8 cellular contexts compared by ENCODE assay signal in genomic region chr1:204104331-204105222, GRCh38. TPM values are rescaled to one million over a fixed set of nuclear protein-coding genes. Genes with fewer than 3 reads are reported as not detected.
A peak's percentile ranks its signal among the peaks of the same experiment; 100 is the strongest.
DNase-seq lines count a peak whose midpoint lies in the region; ATAC-seq, FAIRE-seq and TF ChIP-seq lines count a peak whose summit lies in the region.

No MANE protein-coding gene starts in this region.

- no peak for TF ChIP-seq RAD21 in H1 (IDR thresholded peaks at IDR 0.05 in 1 of 2, conservative IDR thresholded peaks at IDR 0.05 in 1 of 2; ENCODE audit: low read depth in 2 of 2, low read length in 2 of 2)

- BruUV-seq in Calu3 (replicated peaks; lab: Mats Ljungman, UMichigan) = no TSS peak
- no TSS peak for BruUV-seq in PC-3 (replicated peaks; lab: Mats Ljungman, UMichigan)

- CTCF ChIA-PET in Calu3 (lab: Charles Lee) (interaction anchor here (0.6 to 1.6 kb wide), 4 partner anchors 23 to 244 kb away, joined by 3 to 7 read pairs (median 4); no protein-coding TSS in a partner anchor), PC-3 (lab: Charles Lee) (interaction anchor here (0.5 to 1.0 kb wide), 3 partner anchors 25 to 234 kb away, joined by 3 to 7 read pairs (median 4); no protein-coding TSS in a partner anchor), H1 (lab: Charles Lee; ENCODE audit: partially characterized antibody) (interaction anchor here (0.7 to 2.3 kb wide), 7 partner anchors 11 to 234 kb away, joined by 3 to 11 read pairs (median 4); no protein-coding TSS in a partner anchor)

- H3K23ac ChIP-seq in H1 (ENCODE audit: insufficient read length) = no peak overlapping the region
- H3K23ac ChIP-seq in neuronal stem cell (ENCODE audit: low read depth, low read length, poor library complexity) = no peak overlapping the region

- POLR2A ChIA-PET in PC-3 (lab: Charles Lee; ENCODE audit: unreplicated experiment) = interaction anchor here (0.7 kb wide), 1 partner anchor 214 kb away, joined by 8 read pairs; no protein-coding TSS in a partner anchor
- POLR2A ChIA-PET in H1 (lab: Charles Lee; ENCODE audit: partially characterized antibody) = interaction anchor here (0.9 to 2.8 kb wide), 5 partner anchors 9 to 109 kb away, joined by 3 to 12 read pairs (median 4); no protein-coding TSS in a partner anchor

- H3K14ac ChIP-seq in H1 (ENCODE audit: insufficient read length) (peak overlapping the region; percentile 32), neuronal stem cell (ENCODE audit: low read length) (no peak overlapping the region)

- H3K9me3 ChIP-seq in PC-3 (ENCODE audit: low read length) (no peaks in the 10 kb centered on the region), H1 (ENCODE audit: insufficient read depth in 2 of 2, low read depth in 1 of 2, low read length in 1 of 2) (no peaks in the 10 kb centered on the region), neuronal stem cell (replicated peaks in 1 of 2; ENCODE audit: control insufficient read depth in 2 of 2, insufficient read depth in 1 of 2, low read depth in 1 of 2, low read length in 2 of 2) (no peaks in the 10 kb centered on the region)

- H3K4ac ChIP-seq in H1 (replicated peaks; ENCODE audit: insufficient read length, low read depth, low read length) = no peak overlapping the region
- no peak overlapping the region for H3K4ac ChIP-seq in neuronal stem cell (ENCODE audit: low read length)

- H2BK120ac ChIP-seq in H1 (replicated peaks; ENCODE audit: low read depth, low read length) (no peak overlapping the region), neuronal stem cell (ENCODE audit: low read depth, low read length) (no peak overlapping the region)

- TF ChIP-seq CTCF in Calu3 (IDR thresholded peaks at IDR 0.05; ENCODE audit: unreplicated experiment) (no peak), PC-3 (conservative IDR thresholded peaks at IDR 0.05; ENCODE audit: low read depth, low read length) (no peak), H1 (IDR thresholded peaks at IDR 0.05; ENCODE audit: control extremely low read depth in 1 of 3, insufficient read depth in 1 of 3, low read depth in 1 of 3, low read length in 3 of 3) (no peak), GM10266 (IDR thresholded peaks at IDR 0.05; ENCODE audit: control insufficient read depth, insufficient read depth, low read depth, missing control alignments) (no peak)

- peak; percentile 60 for DNase-seq in Calu3
- DNase-seq in PC-3 = peak; percentile 96
- no peak for DNase-seq in H1 (ENCODE audit: low read depth in 1 of 2, low spot score in 2 of 2)
- DNase-seq in neuronal stem cell (ENCODE audit: low spot score) = no peak
- DNase-seq in caudate nucleus (lab: John Stamatoyannopoulos, UW) = no peak
- DNase-seq in GM10266 (ENCODE audit: extremely low spot score) = no peak

- H3K56ac ChIP-seq in H1 (replicated peaks; ENCODE audit: insufficient read length, low read depth, low read length) = no peak overlapping the region

- H3K79me1 ChIP-seq in H1 (ENCODE audit: low read depth, low read length) (peaks cover 37% of the 10 kb centered on the region), neuronal stem cell (ENCODE audit: low read depth, low read length) (peaks cover 5% of the 10 kb centered on the region)

- TF ChIP-seq EP300 in H1 (IDR thresholded peaks at IDR 0.05; ENCODE audit: borderline replicate concordance in 1 of 2, low read depth in 2 of 2, low read length in 2 of 2) = no peak

- no peaks in the 10 kb centered on the region for H3K27me3 ChIP-seq in PC-3 (ENCODE audit: low read length)
- H3K27me3 ChIP-seq in H1 (replicated peaks in 1 of 4; ENCODE audit: control insufficient read depth in 3 of 4, extremely low read depth in 1 of 4, insufficient read depth in 3 of 4, low read length in 3 of 4) = no peaks in the 10 kb centered on the region
- H3K27me3 ChIP-seq in neuronal stem cell (ENCODE audit: control insufficient read depth in 3 of 3, insufficient read depth in 3 of 3, low read depth in 1 of 3, low read length in 3 of 3) = peaks cover 0 to 9% (median 0%) of the 10 kb centered on the region in 3 experiments

- no peak for FAIRE-seq in H1 (lab: Jason Lieb, UNC)

- H3K79me2 ChIP-seq in PC-3 (ENCODE audit: low read length) (peaks cover 90% of the 10 kb centered on the region), H1 (ENCODE audit: control insufficient read depth in 1 of 2, insufficient read depth in 2 of 2, low read length in 2 of 2) (peaks cover 26 to 94% of the 10 kb centered on the region in 2 experiments)

- H3K4me1 ChIP-seq in PC-3 (ENCODE audit: insufficient read depth, low read length) = peaks cover 58% of the 10 kb centered on the region
- peaks cover 27 to 55% (median 38%) of the 10 kb centered on the region in 4 experiments for H3K4me1 ChIP-seq in H1 (replicated peaks in 1 of 4; ENCODE audit: control insufficient read depth in 3 of 4, insufficient read depth in 4 of 4, low read length in 3 of 4)
- peaks cover 28 to 29% of the 10 kb centered on the region in 2 donors for H3K4me1 ChIP-seq in neuronal stem cell (ENCODE audit: control insufficient read depth in 2 of 2, insufficient read depth in 1 of 2, low read depth in 1 of 2, low read length in 2 of 2)

- H3K27me3 Mint-ChIP-seq in Calu3 (ENCODE audit: unreplicated experiment) = no peaks in the 10 kb centered on the region

- H2BK15ac ChIP-seq in H1 (ENCODE audit: low read length) = peak overlapping the region; percentile 48; the same call in 1 of the 2 replicates
- no peak overlapping the region for H2BK15ac ChIP-seq in neuronal stem cell (ENCODE audit: low read length)

- TF ChIP-seq POLR2A in H1 (IDR thresholded peaks at IDR 0.05; ENCODE audit: control extremely low read depth in 1 of 2, low read depth in 2 of 2, low read length in 2 of 2) = no peak

- peak overlapping the region; percentile 15 for H4K8ac ChIP-seq in H1 (ENCODE audit: extremely low read depth, insufficient read depth, low read length)
- H4K8ac ChIP-seq in neuronal stem cell (ENCODE audit: low read depth, low read length) = no peak overlapping the region

- H3K9me3 Mint-ChIP-seq in Calu3 (ENCODE audit: low read depth, unreplicated experiment) = no peaks in the 10 kb centered on the region

- 0 out of 2 replicates have a peak overlapping the region, but pooled peaks have one; percentile 50 for H2BK20ac ChIP-seq in H1 (ENCODE audit: low read length)

- H3K4me2 ChIP-seq in PC-3 (ENCODE audit: low read length) = peak overlapping the region; percentile 73
- no peak overlapping the region; a peak in 1 of 4 replicates for H3K4me2 ChIP-seq in H1 (ENCODE audit: insufficient read depth in 1 of 2, low read depth in 2 of 2, low read length in 2 of 2)
- no peak overlapping the region for H3K4me2 ChIP-seq in neuronal stem cell (ENCODE audit: insufficient read depth, low read length, poor library complexity, severe bottlenecking)

- peaks cover 13% of the 10 kb centered on the region for H3K36me3 Mint-ChIP-seq in Calu3 (ENCODE audit: insufficient read depth, unreplicated experiment)

- peak overlapping the region; percentile 14 for H2BK5ac ChIP-seq in H1 (ENCODE audit: low read depth, low read length)
- no peak overlapping the region for H2BK5ac ChIP-seq in neuronal stem cell (ENCODE audit: low read length)

- H3K36me3 ChIP-seq in PC-3 (ENCODE audit: low read depth, low read length) = no peaks in the 10 kb centered on the region
- no peaks in the 10 kb centered on the region for H3K36me3 ChIP-seq in H1 (ENCODE audit: control insufficient read depth in 2 of 4, insufficient read depth in 4 of 4, low read length in 3 of 4)
- peaks cover 0 to 8% of the 10 kb centered on the region in 2 donors for H3K36me3 ChIP-seq in neuronal stem cell (replicated peaks in 1 of 2; ENCODE audit: control insufficient read depth in 2 of 2, insufficient read depth in 2 of 2, low read length in 2 of 2)

- H3K9me2 ChIP-seq in PC-3 (replicated peaks; ENCODE audit: low read length) = no peaks in the 10 kb centered on the region

- H2AK5ac ChIP-seq in H1 (ENCODE audit: low read depth, low read length) = peak overlapping the region; percentile 67; the same call in 1 of the 2 replicates
- H2AK5ac ChIP-seq in neuronal stem cell (ENCODE audit: low read depth, low read length) = peak overlapping the region; percentile 6

- H4K20me1 ChIP-seq in PC-3 (ENCODE audit: low read length) (no peaks in the 10 kb centered on the region), H1 (replicated peaks in 1 of 2; ENCODE audit: control insufficient read depth in 1 of 2, insufficient read depth in 2 of 2, low read length in 2 of 2) (peaks cover 37 to 51% of the 10 kb centered on the region in 2 experiments)

- no peaks in the 10 kb centered on the region; the same call in 1 of the 2 replicates for H3K23me2 ChIP-seq in H1 (ENCODE audit: low read depth, low read length)

- H3K4me3 Mint-ChIP-seq in Calu3 (ENCODE audit: low read depth, unreplicated experiment) = peak overlapping the region; percentile 47

- peak overlapping the region; percentile 36; the same call in 1 of the 2 replicates for H2AFZ ChIP-seq in PC-3 (ENCODE audit: low read length)
- H2AFZ ChIP-seq in H1 (ENCODE audit: low read length) = no peak overlapping the region
- H2AFZ ChIP-seq in neuronal stem cell (ENCODE audit: low read length) = no peak overlapping the region

- H3K27ac ChIP-seq in PC-3 (ENCODE audit: low read length) = peak overlapping the region; percentile 97
- no peak overlapping the region for H3K27ac ChIP-seq in H1 (ENCODE audit: low read depth, low read length)
- no peak overlapping the region for H3K27ac ChIP-seq in neuronal stem cell (replicated peaks; ENCODE audit: low read length)
- no peak overlapping the region for H3K27ac ChIP-seq in caudate nucleus (ENCODE audit: low read depth, low read length)

- H3K4me1 Mint-ChIP-seq in Calu3 (ENCODE audit: low read depth, unreplicated experiment) = peaks cover 54% of the 10 kb centered on the region

- 87% methylated on average over 15 of the region's 15 CpGs; no CpG with 5 or more reads in 1 of the 2 experiments for WGBS in H1 (ENCODE audit: extremely low coverage in 1 of 2, insufficient coverage in 1 of 2, insufficient read length in 1 of 2, insufficient replicate concordance in 2 of 2, low coverage in 1 of 2, low lambda C conversion rate in 2 of 2, missing lambda C conversion rate in 1 of 2), 2 experiments
- WGBS in neuronal stem cell (ENCODE audit: extremely low coverage in 2 of 2, insufficient read length in 2 of 2, insufficient replicate concordance in 1 of 2), 2 donors = no CpG with 5 or more reads among the region's 15 CpGs

- H3K27ac Mint-ChIP-seq in Calu3 (ENCODE audit: unreplicated experiment) = peak overlapping the region; percentile 82

- no peak overlapping the region for H4K5ac ChIP-seq in H1 (ENCODE audit: insufficient read length, low read depth, low read length)

- H4K91ac ChIP-seq in H1 (replicated peaks; ENCODE audit: insufficient read length, low read length) (peak overlapping the region; percentile 32), neuronal stem cell (ENCODE audit: low read depth, low read length, poor library complexity) (no peak overlapping the region)

- 0 out of 2 replicates have a peak overlapping the region, but pooled peaks have one; percentile 77 for H2BK12ac ChIP-seq in H1 (ENCODE audit: low read depth, low read length)
- no peak overlapping the region for H2BK12ac ChIP-seq in neuronal stem cell (ENCODE audit: low read length)

- peak; percentile 78 for ATAC-seq in PC-3
- no peak for ATAC-seq in HG02588 (IDR thresholded peaks at IDR 0.05; ENCODE audit: unreplicated experiment)
- no peak for ATAC-seq in HG02981 (IDR thresholded peaks at IDR 0.05; ENCODE audit: unreplicated experiment)

- peaks cover 16% of the 10 kb centered on the region for H3F3A ChIP-seq in PC-3 (ENCODE audit: low read length, unreplicated experiment)

- H3K9ac ChIP-seq in PC-3 (ENCODE audit: low read length) (peak overlapping the region; percentile 82), H1 (replicated peaks in 1 of 4; ENCODE audit: extremely low read depth in 1 of 4, low read depth in 3 of 4, low read length in 3 of 4) (no peak overlapping the region), neuronal stem cell (ENCODE audit: low read depth, low read length, poor library complexity) (no peak overlapping the region)

- peak overlapping the region; percentile 73; the same call in 1 of the 2 replicates for H3K18ac ChIP-seq in H1 (ENCODE audit: extremely low read depth, low read length)
- H3K18ac ChIP-seq in neuronal stem cell (ENCODE audit: low read length) = no peak overlapping the region

- intact Hi-C loops in Calu3 (cut with micrococcal nuclease; ENCODE audit: unreplicated experiment) = no loop called here
- intact Hi-C loops in PC-3 (cut with micrococcal nuclease) = loop anchor here (1.0 kb wide), 1 partner anchor 24 kb away; no protein-coding TSS in a partner anchor

- H3K4me3 ChIP-seq in PC-3 (ENCODE audit: low read length) (peak overlapping the region; percentile 38; the same call in 1 of the 2 replicates), H1 (ENCODE audit: extremely low read depth in 1 of 4, insufficient read depth in 2 of 4, low read depth in 3 of 4, low read length in 4 of 4) (no peak overlapping the region), neuronal stem cell (ENCODE audit: low read length in 2 of 2) (no peak overlapping the region)

RNA-seq across cellular contexts. Expression of gene SOX13, which starts 31.7 kb away (rescaled TPM):
- total RNA-seq in Calu3 (2022) (21.8 and 27.9 TPM in 2 replicates), PC-3 (2014; rRNA removed) (81.9 and 93.1 TPM in 2 replicates)
- total RNA-seq in H1 (2021; fragmentation: NEBNext Ultra II Directional; extraction: Animal tissue kit (Norgen Biotek cat#: 25700)) = 173 and 180 TPM in 2 replicates
- 113 and 169 TPM in 2 replicates for polyA plus RNA-seq in H1 (2011; rRNA removed)
- 96.2 TPM for polyA plus RNA-seq in H1 (2011; cell fraction: cytosol; rRNA removed)
- polyA plus RNA-seq in H1 (2011; cell fraction: nucleus; rRNA removed) = 219 TPM
- 59.8 to 90.9 TPM (median 83.4 TPM) in 4 replicates for polyA plus RNA-seq in H1 (2012, experiment 1 of 2)
- 63.6 TPM for polyA plus RNA-seq in H1 (2012, experiment 2 of 2)
- 44.3 TPM for polyA plus RNA-seq in H1 (2013, experiment 1 of 2)
- polyA plus RNA-seq in H1 (2013, experiment 2 of 2) = 44.2 TPM
- polyA minus RNA-seq in H1 (2011; rRNA and poly(A)+ RNA removed) = 81.6 and 128 TPM in 2 replicates
- 90.1 TPM for polyA minus RNA-seq in H1 (2011; cell fraction: cytosol; rRNA and poly(A)+ RNA removed)
- 162 TPM for polyA minus RNA-seq in H1 (2011; cell fraction: nucleus; rRNA and poly(A)+ RNA removed)
- polyA plus RNA-seq in neuronal stem cell (2013, experiment 1 of 2) = 16.2 TPM
- polyA plus RNA-seq in neuronal stem cell (2013, experiment 2 of 2) = 16.8 TPM

RNA-seq across cellular contexts. Expression of gene ETNK2, which starts 47.3 kb away (rescaled TPM):
- total RNA-seq in Calu3 (2022) (4.0 and 5.0 TPM in 2 replicates), PC-3 (2014; rRNA removed) (24.5 and 37.1 TPM in 2 replicates)
- 20.1 and 23.1 TPM in 2 replicates for total RNA-seq in H1 (2021; fragmentation: NEBNext Ultra II Directional; extraction: Animal tissue kit (Norgen Biotek cat#: 25700))
- 24.5 and 26.7 TPM in 2 replicates for polyA plus RNA-seq in H1 (2011; rRNA removed)
- 22.8 TPM for polyA plus RNA-seq in H1 (2011; cell fraction: cytosol; rRNA removed)
- 23.2 TPM for polyA plus RNA-seq in H1 (2011; cell fraction: nucleus; rRNA removed)
- polyA plus RNA-seq in H1 (2012, experiment 1 of 2) = 14.3 to 19.9 TPM (median 18.7 TPM) in 4 replicates
- polyA plus RNA-seq in H1 (2012, experiment 2 of 2) = 23.9 TPM
- 11.3 TPM for polyA plus RNA-seq in H1 (2013, experiment 1 of 2)
- 11.4 TPM for polyA plus RNA-seq in H1 (2013, experiment 2 of 2)
- polyA minus RNA-seq in H1 (2011; rRNA and poly(A)+ RNA removed) = 31.5 and 38.8 TPM in 2 replicates
- 11.0 TPM for polyA minus RNA-seq in H1 (2011; cell fraction: cytosol; rRNA and poly(A)+ RNA removed)
- 10.8 TPM for polyA minus RNA-seq in H1 (2011; cell fraction: nucleus; rRNA and poly(A)+ RNA removed)
- 8.8 TPM for polyA plus RNA-seq in neuronal stem cell (2013, experiment 1 of 2)
- 8.4 TPM for polyA plus RNA-seq in neuronal stem cell (2013, experiment 2 of 2)

Comparison
In these comparisons a context has a peak if more than half of its experiments do, and no peak if none do; other contexts are left out.
1. DNase-seq: peak in Calu3 (single experiment) and PC-3 (single experiment); none in H1 (0 of 2), neuronal stem cell (single experiment), caudate nucleus (0 of 61) and GM10266 (single experiment).